Comparison of ENCODE assay signal across 17 cellular contexts in the genomic region with DNA sequence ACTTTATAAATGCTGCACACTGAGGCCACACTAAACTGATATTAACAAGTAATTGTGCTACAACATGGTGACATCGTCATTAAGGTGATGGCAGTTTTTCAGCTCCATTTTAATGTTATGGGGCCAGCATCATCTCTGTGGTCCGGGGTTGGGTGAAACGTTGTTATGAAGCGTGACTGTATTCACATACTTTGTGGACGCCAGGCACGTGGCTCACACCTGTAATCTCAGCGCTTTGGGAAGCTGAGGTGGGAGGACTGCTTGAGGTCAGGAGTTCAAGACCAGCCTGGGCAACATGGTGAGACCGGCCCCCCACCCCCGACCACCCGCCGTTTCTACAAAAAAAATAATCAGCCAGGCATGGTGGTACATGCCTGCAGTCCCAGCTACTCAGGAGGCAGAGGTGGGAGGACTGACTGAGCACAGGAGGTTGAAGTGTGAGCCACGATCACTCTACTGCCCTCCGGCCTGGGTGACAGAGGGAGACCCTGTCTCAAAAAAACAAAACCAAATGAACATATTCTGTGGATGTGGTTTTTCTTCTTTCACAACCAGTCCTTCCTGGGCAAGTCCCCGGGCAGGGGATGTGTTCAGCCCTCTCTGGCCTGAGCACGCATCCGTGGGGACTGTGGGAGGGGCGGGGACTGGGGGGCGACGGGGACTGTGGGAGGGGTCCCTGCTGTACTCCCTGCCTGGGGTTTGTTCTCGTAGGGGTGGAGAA. TPM values are rescaled to one million over a fixed set of nuclear protein-coding genes. Genes with fewer than 3 reads are reported as not detected.
DNase-seq lines count a peak whose midpoint lies in the region; ATAC-seq, FAIRE-seq and TF ChIP-seq lines count a peak whose summit lies in the region.
"Had no signal": no experiment of that assay in that cellular context is flagged by ENCODE, and none has a peak within 500 bp of the region (broad histone marks: within the 10 kb centered on the region; RNA-seq: fewer than 3 reads in every experiment).

No MANE protein-coding gene starts in this region.

- WGBS in GM12878 (ENCODE audit: insufficient coverage, insufficient replicate concordance, low lambda C conversion rate, missing lambda C conversion rate), result 86% methylated on average over 20 of the region's 20 CpGs

- no peaks in the 10 kb centered on the region for H4K20me1 ChIP-seq in GM12878 (ENCODE audit: control insufficient read depth, insufficient read depth)

- no peak for DNase-seq in activated CD4-positive, alpha-beta T cell treated with anti-CD3 and anti-CD28 coated beads, Interleukin-2, amount 10 ng/mL, durations not matched to agents 7 days and 5 days
- no peak for DNase-seq in activated CD4-positive, alpha-beta T cell treated with anti-CD3 and anti-CD28 coated beads, Interleukin-2, amount 50 U/mL, for 1 hour
- DNase-seq in GM12892 (ENCODE audit: insufficient read length) (peak; percentile 6), GM12878 (ENCODE audit: low read depth, low spot score) (no peak), occipital lobe (lab: John Stamatoyannopoulos, UW) (no peak), GDM1 (lab: John Stamatoyannopoulos, UW) (no peak), NCI-H526 treated with DMSO at 0.1 percent for 48 hours (lab: John Stamatoyannopoulos, UW) (no peak)
- DNase-seq: hippocampal formation, left lung, naive B cell, NCI-H1092 had no signal

- H3K27ac ChIP-seq in GM12878 (ENCODE audit: control insufficient read depth, insufficient read depth), result peak overlapping the region; percentile 57
- H3K27ac ChIP-seq: left lung, SJSA1 had no signal

- H3K27me3 ChIP-seq in GM12878 (replicated peaks in 1 of 2; ENCODE audit: control insufficient read depth in 2 of 2, insufficient read depth in 2 of 2, low read length in 1 of 2), result no peaks in the 10 kb centered on the region
- H3K27me3 ChIP-seq: left lung, SJSA1 had no signal

- SMC1A ChIA-PET in GM12878 (lab: Charles Lee; ENCODE audit: uncharacterized antibody, unreplicated experiment), result interaction anchor here (0.9 to 1.4 kb wide), 3 partner anchors 20 to 115 kb away, joined by 5 to 6 read pairs (median 6); no protein-coding TSS in a partner anchor

- no peaks in the 10 kb centered on the region for H3K27me3 Mint-ChIP-seq in activated CD4-positive, alpha-beta T cell treated with anti-CD3 and anti-CD28 coated beads, Interleukin-2, amount 10 ng/mL, durations not matched to agents 7 days and 5 days
- H3K27me3 Mint-ChIP-seq in nephron (ENCODE audit: low read depth), result peaks cover 3% of the 10 kb centered on the region
- H3K27me3 Mint-ChIP-seq: dendritic cell treated with granulocyte-macrophage colony-stimulating factor and Interleukin-4, amounts not matched to agents 40 ng/mL and 50 ng/mL, for 4 days; naive B cell had no signal

- ATAC-seq in GM12878, result peak; percentile 38

- H3K27ac Mint-ChIP-seq in activated CD4-positive, alpha-beta T cell treated with anti-CD3 and anti-CD28 coated beads, Interleukin-2, amount 10 ng/mL, durations not matched to agents 7 days and 5 days, result peak overlapping the region; percentile 83
- H3K27ac Mint-ChIP-seq in nephron, result peak overlapping the region; percentile 42 to 79 (median 71)
- H3K27ac Mint-ChIP-seq: dendritic cell treated with granulocyte-macrophage colony-stimulating factor and Interleukin-4, amounts not matched to agents 40 ng/mL and 50 ng/mL, for 4 days; GM23338 had no signal

- H3K9ac ChIP-seq in GM12878 (ENCODE audit: control insufficient read depth, insufficient read depth, low read length), result peak overlapping the region; percentile 35

- H3K4me1 Mint-ChIP-seq in activated CD4-positive, alpha-beta T cell treated with anti-CD3 and anti-CD28 coated beads, Interleukin-2, amount 10 ng/mL, durations not matched to agents 7 days and 5 days, result peaks cover 22% of the 10 kb centered on the region
- H3K4me1 Mint-ChIP-seq in nephron, result peaks cover 29% of the 10 kb centered on the region

- CTCF ChIA-PET in activated CD4-positive, alpha-beta T cell treated with anti-CD3 and anti-CD28 coated beads, Interleukin-2, amount 10 ng/mL, durations not matched to agents 7 days and 5 days (lab: Charles Lee), result interaction anchor here (1.1 to 1.3 kb wide), 3 partner anchors 10 to 146 kb away, joined by 3 to 4 read pairs (median 3); no protein-coding TSS in a partner anchor
- CTCF ChIA-PET in GM12878 (lab: Yijun Ruan, JAX), result interaction anchor here (0.9 to 1.5 kb wide), 4 partner anchors 9 to 115 kb away, joined by 4 to 5 read pairs (median 4); a partner anchor contains a TSS

- H3K4me1 ChIP-seq in GM12878 (ENCODE audit: control insufficient read depth, insufficient read depth, low read length), result peaks cover 11% of the 10 kb centered on the region
- H3K4me1 ChIP-seq: left lung had no signal

- peaks cover 4% of the 10 kb centered on the region for H3K9me3 Mint-ChIP-seq in activated CD4-positive, alpha-beta T cell treated with anti-CD3 and anti-CD28 coated beads, Interleukin-2, amount 10 ng/mL, durations not matched to agents 7 days and 5 days
- peaks cover 5% of the 10 kb centered on the region for H3K9me3 Mint-ChIP-seq in nephron
- H3K9me3 Mint-ChIP-seq: dendritic cell treated with granulocyte-macrophage colony-stimulating factor and Interleukin-4, amounts not matched to agents 40 ng/mL and 50 ng/mL, for 4 days had no signal

- H3K9me3 ChIP-seq in GM12878 (replicated peaks; ENCODE audit: control insufficient read depth, insufficient read depth, low read length), result no peaks in the 10 kb centered on the region
- H3K9me3 ChIP-seq: left lung, SJSA1 had no signal

- in situ Hi-C loops in GM12878 (cut with MboI), result no loop called here

- TF ChIP-seq POLR2A in GM12892 (IDR thresholded peaks at IDR 0.05; ENCODE audit: low read depth, low read length) (no peak), GM12878 (IDR thresholded peaks at IDR 0.05; ENCODE audit: low read depth, low read length) (no peak)

- no peak overlapping the region for H3K4me2 ChIP-seq in GM12878 (ENCODE audit: control insufficient read depth, insufficient read depth)
- H3K4me2 ChIP-seq: GM23338 had no signal

- no peak for TF ChIP-seq RAD21 in GM12878 (IDR thresholded peaks at IDR 0.05; ENCODE audit: insufficient read depth, low read depth, low read length)

- no peak for TF ChIP-seq EP300 in GM12878 (IDR thresholded peaks at IDR 0.05; ENCODE audit: borderline replicate concordance in 1 of 2, control insufficient read depth in 1 of 2, low read depth in 2 of 2, low read length in 2 of 2)

- no TSS peak for BruUV-seq in GM12878 (replicated peaks; lab: Mats Ljungman, UMichigan)

- intact Hi-C loops in GM12878 (cut with micrococcal nuclease; ENCODE audit: unreplicated experiment), result no loop called here

- no peak overlapping the region for H3K4me3 Mint-ChIP-seq in activated CD4-positive, alpha-beta T cell treated with anti-CD3 and anti-CD28 coated beads, Interleukin-2, amount 10 ng/mL, durations not matched to agents 7 days and 5 days
- no peak overlapping the region for H3K4me3 Mint-ChIP-seq in nephron
- H3K4me3 Mint-ChIP-seq: dendritic cell treated with granulocyte-macrophage colony-stimulating factor and Interleukin-4, amounts not matched to agents 40 ng/mL and 50 ng/mL, for 4 days; GM23338; naive B cell had no signal

- POLR2A ChIA-PET in activated CD4-positive, alpha-beta T cell treated with anti-CD3 and anti-CD28 coated beads, Interleukin-2, amount 10 ng/mL, durations not matched to agents 7 days and 5 days (lab: Charles Lee), result no interaction called here
- POLR2A ChIA-PET in GM12878 (lab: Charles Lee), result interaction anchor here (0.7 to 1.5 kb wide), 3 partner anchors 49 to 640 kb away, joined by 5 to 11 read pairs (median 6); no protein-coding TSS in a partner anchor

- RAD21 ChIA-PET in GM12878 (lab: Charles Lee; ENCODE audit: unreplicated experiment), result interaction anchor here (0.7 to 1.5 kb wide), 5 partner anchors 9 to 78 kb away, joined by 3 to 9 read pairs (median 3); a partner anchor contains a TSS

- no peak overlapping the region for H3K4me3 ChIP-seq in GM12878
- H3K4me3 ChIP-seq: GM23338, left lung, SJSA1 had no signal

- peaks cover 14% of the 10 kb centered on the region for H3K36me3 Mint-ChIP-seq in activated CD4-positive, alpha-beta T cell treated with anti-CD3 and anti-CD28 coated beads, Interleukin-2, amount 10 ng/mL, durations not matched to agents 7 days and 5 days (ENCODE audit: low read depth)
- H3K36me3 Mint-ChIP-seq in nephron (ENCODE audit: low read depth), result peaks cover 27% of the 10 kb centered on the region

- H3K36me3 ChIP-seq in GM12878 (ENCODE audit: control insufficient read depth in 2 of 2, insufficient read depth in 2 of 2, low read length in 1 of 2), result peaks cover 5 to 13% of the 10 kb centered on the region in 2 experiments; a peak in 3 of 4 replicates
- H3K36me3 ChIP-seq: SJSA1 had no signal

- no peak overlapping the region; the same call in 1 of the 2 replicates for H2AFZ ChIP-seq in GM12878 (ENCODE audit: control insufficient read depth, low read depth, low read length)
- H2AFZ ChIP-seq: GM23338 had no signal

- H3K79me2 ChIP-seq in GM12878 (ENCODE audit: control insufficient read depth, insufficient read depth, low read length), result no peaks in the 10 kb centered on the region

- TF ChIP-seq CTCF in GM12878 (IDR thresholded peaks at IDR 0.05 in 2 of 3, conservative IDR thresholded peaks at IDR 0.05 in 1 of 3; ENCODE audit: control insufficient read depth in 2 of 3, extremely low read depth in 1 of 3, insufficient read depth in 1 of 3, low read depth in 3 of 3, low read length in 3 of 3) (no peak), nephron (IDR thresholded peaks at IDR 0.05; ENCODE audit: unreplicated experiment in 3 of 3) (no peak)

- no peak for FAIRE-seq in GM12892 (lab: Jason Lieb, UNC)
- FAIRE-seq in GM12878 (lab: Jason Lieb, UNC), result no peak

RNA-seq across cellular contexts. Expression of a gene that starts 12.9 kb away (rescaled TPM):
- not detected for total RNA-seq in activated CD4-positive, alpha-beta T cell treated with anti-CD3 and anti-CD28 coated beads, Interleukin-2, amount 10 ng/mL, durations not matched to agents 7 days and 5 days
- not detected for polyA plus RNA-seq in GM12892 (2012; ENCODE audit: missing spikeins)
- total RNA-seq in GM12878 (2013; cell fraction: nucleolus; rRNA removed), result 0.58 and 0.86 TPM in 2 replicates
- total RNA-seq in GM12878 (2014; rRNA removed) (0.11 TPM in 1 of 2 replicates, not detected in the other), GM12878 (2014; rRNA removed; fragmentation: Illumina TruSeq; extraction: Trizol) (not detected in 2 replicates), GM12878 (2021) (0.36 and 0.48 TPM in 2 replicates), occipital lobe (0.16 TPM)
- not detected for polyA plus RNA-seq in GM12878 (2011; ENCODE audit: low read depth)
- polyA plus RNA-seq in GM12878 (2011; rRNA removed) (not detected in 2 replicates), GM12878 (2014; fragmentation: Illumina TruSeq; extraction: Trizol) (not detected in 2 replicates), GM12878 (2014; fragmentation: Nextera tagmentation; extraction: Ambion mirVana) (not detected), GM12878 (2014; rRNA removed) (0.19 TPM in 1 of 2 replicates, not detected in the other), GM12878 (2016; fragmentation: Nextera tagmentation; extraction: Ambion mirVana) (under 1 TPM in 1 of 2 experiments, not detected in 1; 0.09 TPM)
- polyA plus RNA-seq in GM12878 (2011; cell fraction: cytosol; rRNA removed), result not detected in 2 replicates
- polyA plus RNA-seq in GM12878 (2011; cell fraction: nucleus; rRNA removed), result not detected in 2 replicates
- 0.11 and 0.15 TPM in 2 replicates for polyA plus RNA-seq in GM12878 (2012)
- polyA minus RNA-seq in GM12878 (2011; rRNA and poly(A)+ RNA removed), result not detected in 2 replicates
- not detected in 2 replicates for polyA minus RNA-seq in GM12878 (2011; cell fraction: cytosol; rRNA and poly(A)+ RNA removed)
- polyA minus RNA-seq in GM12878 (2011; cell fraction: nucleus; rRNA and poly(A)+ RNA removed), result 0.29 and 0.48 TPM in 2 replicates
- total RNA-seq: aorta, left lung, SJSA1 had no signal
- polyA plus RNA-seq: aorta, fibroblast of lung had no signal

RNA-seq across cellular contexts. Expression of a gene that starts 29.3 kb away (rescaled TPM):
- total RNA-seq in activated CD4-positive, alpha-beta T cell treated with anti-CD3 and anti-CD28 coated beads, Interleukin-2, amount 10 ng/mL, durations not matched to agents 7 days and 5 days, result 10 to 100 TPM; 18.5 to 29.2 TPM
- polyA plus RNA-seq in GM12892 (2012; ENCODE audit: missing spikeins), result 16.8 TPM
- total RNA-seq in GM12878 (2013; cell fraction: nucleolus; rRNA removed), result 34.2 and 36.3 TPM in 2 replicates
- total RNA-seq in GM12878 (2014; rRNA removed), result 19.1 and 22.6 TPM in 2 replicates
- total RNA-seq in GM12878 (2014; rRNA removed; fragmentation: Illumina TruSeq; extraction: Trizol), result 6.3 and 8.2 TPM in 2 replicates
- total RNA-seq in GM12878 (2021), result 27.4 and 31.8 TPM in 2 replicates
- polyA plus RNA-seq in GM12878 (2011; ENCODE audit: low read depth), result 10.5 TPM
- polyA plus RNA-seq in GM12878 (2011; rRNA removed), result 6.0 and 8.6 TPM in 2 replicates
- 7.2 and 15.3 TPM in 2 replicates for polyA plus RNA-seq in GM12878 (2011; cell fraction: cytosol; rRNA removed)
- polyA plus RNA-seq in GM12878 (2011; cell fraction: nucleus; rRNA removed), result 136 and 139 TPM in 2 replicates
- polyA plus RNA-seq in GM12878 (2012), result 32.6 and 34.8 TPM in 2 replicates
- polyA plus RNA-seq in GM12878 (2014; fragmentation: Illumina TruSeq; extraction: Trizol), result 1.7 and 5.2 TPM in 2 replicates
- 1 to 10 TPM in 1 of 2 experiments, under 1 TPM in 1; 0.52 to 1.1 TPM for polyA plus RNA-seq in GM12878 (2014; fragmentation: Nextera tagmentation; extraction: Ambion mirVana)
- 32.1 and 39.5 TPM in 2 replicates for polyA plus RNA-seq in GM12878 (2014; rRNA removed)
- polyA plus RNA-seq in GM12878 (2016; fragmentation: Nextera tagmentation; extraction: Ambion mirVana), result 10 to 100 TPM; 13.5 to 14.4 TPM
- 6.9 and 17.4 TPM in 2 replicates for polyA minus RNA-seq in GM12878 (2011; rRNA and poly(A)+ RNA removed)
- polyA minus RNA-seq in GM12878 (2011; cell fraction: cytosol; rRNA and poly(A)+ RNA removed), result 3.7 and 6.8 TPM in 2 replicates
- 12.5 and 18.6 TPM in 2 replicates for polyA minus RNA-seq in GM12878 (2011; cell fraction: nucleus; rRNA and poly(A)+ RNA removed)
- 8.0 TPM for total RNA-seq in occipital lobe

RNA-seq across cellular contexts. Expression of a gene that starts 45.3 kb away (rescaled TPM):
- under 1 TPM in 1 of 2 experiments, not detected in 1; 0.37 TPM for total RNA-seq in activated CD4-positive, alpha-beta T cell treated with anti-CD3 and anti-CD28 coated beads, Interleukin-2, amount 10 ng/mL, durations not matched to agents 7 days and 5 days
- polyA plus RNA-seq in GM12892 (2012; ENCODE audit: missing spikeins), result 0.19 TPM
- total RNA-seq in GM12878 (2013; cell fraction: nucleolus; rRNA removed), result 1.1 and 1.3 TPM in 2 replicates
- total RNA-seq in GM12878 (2014; rRNA removed), result 0.05 and 0.06 TPM in 2 replicates
- total RNA-seq in GM12878 (2014; rRNA removed; fragmentation: Illumina TruSeq; extraction: Trizol), result 0.05 TPM in 1 of 2 replicates, not detected in the other
- total RNA-seq in GM12878 (2021), result 0.28 and 0.98 TPM in 2 replicates
- polyA plus RNA-seq in GM12878 (2011; ENCODE audit: low read depth), result not detected
- not detected in 2 replicates for polyA plus RNA-seq in GM12878 (2011; rRNA removed)
- polyA plus RNA-seq in GM12878 (2011; cell fraction: cytosol; rRNA removed), result 0.06 and 0.12 TPM in 2 replicates
- 0.24 and 0.32 TPM in 2 replicates for polyA plus RNA-seq in GM12878 (2011; cell fraction: nucleus; rRNA removed)
- polyA plus RNA-seq in GM12878 (2012), result 0.31 and 0.56 TPM in 2 replicates
- polyA plus RNA-seq in GM12878 (2014; fragmentation: Illumina TruSeq; extraction: Trizol), result 0.01 TPM in 1 of 2 replicates, not detected in the other
- not detected for polyA plus RNA-seq in GM12878 (2014; fragmentation: Nextera tagmentation; extraction: Ambion mirVana)
- polyA plus RNA-seq in GM12878 (2014; rRNA removed), result 0.08 and 0.14 TPM in 2 replicates
- polyA plus RNA-seq in GM12878 (2016; fragmentation: Nextera tagmentation; extraction: Ambion mirVana), result under 1 TPM in 1 of 2 experiments, not detected in 1; 0.23 TPM
- polyA minus RNA-seq in GM12878 (2011; rRNA and poly(A)+ RNA removed), result 0.05 TPM in 1 of 2 replicates, not detected in the other
- polyA minus RNA-seq in GM12878 (2011; cell fraction: cytosol; rRNA and poly(A)+ RNA removed), result not detected in 2 replicates
- 0.86 TPM in 1 of 2 replicates, not detected in the other for polyA minus RNA-seq in GM12878 (2011; cell fraction: nucleus; rRNA and poly(A)+ RNA removed)
- 0.31 TPM for total RNA-seq in occipital lobe
- total RNA-seq: fibroblast of lung, SJSA1 had no signal
- polyA plus RNA-seq: fibroblast of lung had no signal
